8 cellular contexts compared by ENCODE assay signal in genomic region chr16:88455610-88456355, GRCh38. TPM values are rescaled to one million over a fixed set of nuclear protein-coding genes. Genes with fewer than 3 reads are reported as not detected.
A peak's percentile ranks its signal among the peaks of the same experiment; 100 is the strongest.
DNase-seq lines count a peak whose midpoint lies in the region; ATAC-seq and TF ChIP-seq lines count a peak whose summit lies in the region.

No MANE protein-coding gene starts in this region.

- peak overlapping the region; percentile 68 for H3K4me3 Mint-ChIP-seq in activated T-helper 2 cell treated with anti-CD3 and anti-CD28 coated beads, Interferon-gamma antibody, Interleukin-2, Interleukin-4, amounts not matched to agents 10 μg/mL and 5 μg/mL and 100 μg/mL, durations not matched to agents 14 hours and 24 hours and 36 hours (ENCODE audit: low read depth)

- H3K4me1 ChIP-seq in OCI-LY1 (ENCODE audit: insufficient read depth, low read length, severe bottlenecking), result no peaks in the 10 kb centered on the region
- peaks cover 9 to 33% (median 27%) of the 10 kb centered on the region in 3 donors for H3K4me1 ChIP-seq in skeletal muscle tissue (ENCODE audit: control insufficient read depth in 3 of 3, insufficient read depth in 3 of 3, low read length in 3 of 3)

- no peaks in the 10 kb centered on the region for H3K36me3 Mint-ChIP-seq in activated T-helper 2 cell treated with anti-CD3 and anti-CD28 coated beads, Interferon-gamma antibody, Interleukin-2, Interleukin-4, amounts not matched to agents 10 μg/mL and 5 μg/mL and 100 μg/mL, durations not matched to agents 14 hours and 24 hours and 36 hours (ENCODE audit: low read depth)

- ATAC-seq in GM19395 (IDR thresholded peaks at IDR 0.05; ENCODE audit: unreplicated experiment), result peak; percentile 42
- no peak for ATAC-seq in HG02884 (IDR thresholded peaks at IDR 0.05; ENCODE audit: unreplicated experiment)

- no peaks in the 10 kb centered on the region for H4K20me1 ChIP-seq in OCI-LY1 (ENCODE audit: insufficient read depth, low read length)

- H3K4me2 ChIP-seq in OCI-LY1 (ENCODE audit: low read length), result peak overlapping the region; percentile 46

- H2AFZ ChIP-seq in OCI-LY1 (ENCODE audit: low read length), result no peak overlapping the region

- CTCF ChIA-PET in BJ (lab: Yijun Ruan, JAX), result no interaction called here

- no peak for DNase-seq in BJ (ENCODE audit: low read depth)
- peak; percentile 50 for DNase-seq in activated T-helper 2 cell treated with anti-CD3 and anti-CD28 coated beads, Interferon-gamma antibody, Interleukin-2, Interleukin-4, amounts not matched to agents 10 μg/mL and 5 μg/mL and 100 μg/mL, durations not matched to agents 14 hours and 24 hours and 36 hours (ENCODE audit: low spot score)
- peak; percentile 65 for DNase-seq in glomerular visceral epithelial cell (ENCODE audit: extremely low spot score)
- DNase-seq in OCI-M2 (lab: John Stamatoyannopoulos, UW; ENCODE audit: unreplicated experiment), result no peak

- H3K27ac Mint-ChIP-seq in activated T-helper 2 cell treated with anti-CD3 and anti-CD28 coated beads, Interferon-gamma antibody, Interleukin-2, Interleukin-4, amounts not matched to agents 10 μg/mL and 5 μg/mL and 100 μg/mL, durations not matched to agents 14 hours and 24 hours and 36 hours, result peak overlapping the region; percentile 91

- no peaks in the 10 kb centered on the region for H3K9me2 ChIP-seq in OCI-LY1 (ENCODE audit: low read depth, low read length)

- H3K36me3 ChIP-seq in BJ (ENCODE audit: control insufficient read depth, insufficient read depth, low read length), result no peaks in the 10 kb centered on the region
- H3K36me3 ChIP-seq in OCI-LY1 (ENCODE audit: insufficient read depth, low read length), result no peaks in the 10 kb centered on the region
- no peaks in the 10 kb centered on the region for H3K36me3 ChIP-seq in skeletal muscle tissue (ENCODE audit: control insufficient read depth in 3 of 3, insufficient read depth in 3 of 3, low read length in 3 of 3)

- no peaks in the 10 kb centered on the region for H3K79me2 ChIP-seq in OCI-LY1 (ENCODE audit: insufficient read depth, low read length)

- H3K9me3 Mint-ChIP-seq in activated T-helper 2 cell treated with anti-CD3 and anti-CD28 coated beads, Interferon-gamma antibody, Interleukin-2, Interleukin-4, amounts not matched to agents 10 μg/mL and 5 μg/mL and 100 μg/mL, durations not matched to agents 14 hours and 24 hours and 36 hours, result no peaks in the 10 kb centered on the region

- H3K4me1 Mint-ChIP-seq in activated T-helper 2 cell treated with anti-CD3 and anti-CD28 coated beads, Interferon-gamma antibody, Interleukin-2, Interleukin-4, amounts not matched to agents 10 μg/mL and 5 μg/mL and 100 μg/mL, durations not matched to agents 14 hours and 24 hours and 36 hours (ENCODE audit: low read depth), result peaks cover 28% of the 10 kb centered on the region

- no peaks in the 10 kb centered on the region for H3K27me3 ChIP-seq in BJ (ENCODE audit: control insufficient read depth, insufficient read depth, low read length)
- H3K27me3 ChIP-seq in OCI-LY1 (ENCODE audit: insufficient read depth, low read length), result peaks cover 25% of the 10 kb centered on the region; the same call in 1 of the 2 replicates
- H3K27me3 ChIP-seq in skeletal muscle tissue (ENCODE audit: control insufficient read depth in 3 of 3, insufficient read depth in 3 of 3, low read length in 3 of 3), result peaks cover 24 to 53% (median 51%) of the 10 kb centered on the region in 3 donors

- H3K9ac ChIP-seq in OCI-LY1 (ENCODE audit: low read length) (no peak overlapping the region), skeletal muscle tissue (ENCODE audit: low read depth in 1 of 3, low read length in 3 of 3) (peak overlapping the region in 2 of 3 donors; percentile 38 to 54)

- H3K27me3 Mint-ChIP-seq in activated T-helper 2 cell treated with anti-CD3 and anti-CD28 coated beads, Interferon-gamma antibody, Interleukin-2, Interleukin-4, amounts not matched to agents 10 μg/mL and 5 μg/mL and 100 μg/mL, durations not matched to agents 14 hours and 24 hours and 36 hours (ENCODE audit: low read depth), result peaks cover 6% of the 10 kb centered on the region

- peak overlapping the region; percentile 50 for H3K4me3 ChIP-seq in BJ (ENCODE audit: low read depth, low read length)
- H3K4me3 ChIP-seq in OCI-LY1 (ENCODE audit: low read depth, low read length, poor library complexity, severe bottlenecking), result peak overlapping the region; percentile 34
- H3K4me3 ChIP-seq in skeletal muscle tissue (ENCODE audit: low read length in 3 of 3), result peak overlapping the region; percentile 23 to 64 (median 54)

- POLR2A ChIA-PET in BJ (lab: Charles Lee), result no interaction called here

- intact Hi-C loops in activated T-helper 2 cell treated with anti-CD3 and anti-CD28 coated beads, Interferon-gamma antibody, Interleukin-2, Interleukin-4, amounts not matched to agents 10 μg/mL and 5 μg/mL and 100 μg/mL, durations not matched to agents 14 hours and 24 hours and 36 hours (cut with micrococcal nuclease), result loop anchor here (2.0 to 10.0 kb wide), 3 partner anchors 79 to 581 kb away; partner anchors contain the start of gene PIEZO1

- no peak overlapping the region for H3K27ac ChIP-seq in OCI-LY1 (ENCODE audit: low read depth, low read length, poor library complexity, severe bottlenecking)
- H3K27ac ChIP-seq in skeletal muscle tissue (ENCODE audit: low read depth, low read length), result no peak overlapping the region

- H3F3A ChIP-seq in OCI-LY1 (ENCODE audit: insufficient read depth, low read length), result no peaks in the 10 kb centered on the region

- H3K9me3 ChIP-seq in OCI-LY1 (ENCODE audit: low read length) (no peaks in the 10 kb centered on the region), skeletal muscle tissue (ENCODE audit: control insufficient read depth in 3 of 3, low read length in 3 of 3) (no peaks in the 10 kb centered on the region)

- TF ChIP-seq CTCF in BJ (IDR thresholded peaks at IDR 0.05; ENCODE audit: insufficient read depth, low read depth, low read length), result no peak
- TF ChIP-seq CTCF in OCI-LY1 (IDR thresholded peaks at IDR 0.05; ENCODE audit: low read length), result no peak

RNA-seq across cellular contexts. Expression of gene ZFPM1, which starts 2.7 kb away (rescaled TPM):
- polyA plus RNA-seq in BJ (2011; rRNA removed), result 0.16 and 0.22 TPM in 2 replicates
- 0.24 and 0.36 TPM in 2 replicates for polyA minus RNA-seq in BJ (2011; rRNA and poly(A)+ RNA removed)
- total RNA-seq in activated T-helper 2 cell treated with anti-CD3 and anti-CD28 coated beads, Interferon-gamma antibody, Interleukin-2, Interleukin-4, amounts not matched to agents 10 μg/mL and 5 μg/mL and 100 μg/mL, durations not matched to agents 14 hours and 24 hours and 36 hours, result 12.9 and 14.5 TPM in 2 replicates
- 0.52 TPM for total RNA-seq in skeletal muscle tissue

Comparison
In these comparisons a context has a peak if more than half of its experiments do, and no peak if none do; other contexts are left out.
1. DNase-seq: peak in activated T-helper 2 cell treated with anti-CD3 and anti-CD28 coated beads, Interferon-gamma antibody, Interleukin-2, Interleukin-4, amounts not matched to agents 10 μg/mL and 5 μg/mL and 100 μg/mL, durations not matched to agents 14 hours and 24 hours and 36 hours (single experiment) and glomerular visceral epithelial cell (single experiment); none in BJ (single experiment) and OCI-M2 (single experiment).
2. Peak in every context shown above with its lines, with median percentiles within 50 percentile points of each other: H3K4me3 ChIP-seq.